In the genomic region with DNA sequence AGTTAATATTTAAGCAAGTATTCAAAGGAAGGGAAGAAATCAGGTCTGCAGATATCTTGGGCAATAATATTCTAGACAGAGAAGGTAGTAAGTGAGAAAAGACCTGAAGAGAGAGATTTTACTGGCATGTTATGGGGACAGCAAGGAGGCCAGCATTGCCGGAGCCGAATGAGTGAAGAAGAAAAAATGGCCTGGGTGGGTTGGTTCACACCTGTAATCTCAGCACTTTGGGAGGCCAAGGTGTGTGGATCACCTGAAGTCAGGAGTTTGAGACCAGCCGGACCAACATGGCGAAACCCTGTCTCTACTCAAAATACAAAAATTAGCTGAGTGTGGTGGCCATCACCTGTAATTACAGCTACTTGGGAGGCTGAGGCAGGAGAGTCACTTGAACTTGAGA, we compare ENCODE assay signal across 27 cellular contexts.
"Had no signal": no experiment of that assay in that cellular context is flagged by ENCODE, and none has a peak within 500 bp of the region (broad histone marks: within the 10 kb centered on the region; RNA-seq: fewer than 3 reads in every experiment).

No MANE protein-coding gene starts in this region.

- ATAC-seq: esophagus mucosa, gastroesophageal sphincter, heart right ventricle, left cardiac atrium, left lung, left ventricle myocardium superior, lower lobe of right lung, mucosa of descending colon had no signal

- H3K4me3 Mint-ChIP-seq: immature natural killer cell, mesothelial cell of epicardium, naive B cell had no signal

- H3K27ac ChIP-seq: coronary artery, dorsolateral prefrontal cortex, epithelial cell of prostate, esophagus squamous epithelium, gastroesophageal sphincter, heart right ventricle, left lung, lower lobe of right lung had no signal

- H3K4me3 ChIP-seq: coronary artery, dorsolateral prefrontal cortex, esophagus squamous epithelium, gastroesophageal sphincter, heart right ventricle, left lung, lower lobe of right lung, mucosa of descending colon had no signal

- DNase-seq: dermis blood vessel endothelial cell; dorsolateral prefrontal cortex; effector CD4-positive, alpha-beta T cell; effector memory CD4-positive, alpha-beta T cell; erythroblast; esophagus squamous epithelium; foreskin fibroblast; head of caudate nucleus; heart right ventricle; hypothalamus; immature natural killer cell; islet precursor cell; left cardiac atrium; left lung; left ventricle myocardium superior; lower lobe of right lung; mesenchymal stem cell; mucosa of descending colon; naive B cell had no signal

- H3K27me3 ChIP-seq: esophagus squamous epithelium, gastroesophageal sphincter, heart right ventricle, left lung had no signal

- H3K36me3 ChIP-seq: esophagus squamous epithelium, gastroesophageal sphincter, heart right ventricle, left lung, lower lobe of right lung had no signal

- H3K4me1 Mint-ChIP-seq: immature natural killer cell, naive B cell had no signal

- H3K27me3 Mint-ChIP-seq: naive B cell had no signal

- H3K27ac Mint-ChIP-seq: immature natural killer cell, mesothelial cell of epicardium had no signal

- H3K9me3 ChIP-seq: esophagus squamous epithelium, heart right ventricle, left lung, lower lobe of right lung, mucosa of descending colon had no signal

- H3K4me1 ChIP-seq: esophagus squamous epithelium, gastroesophageal sphincter, heart right ventricle, left lung, lower lobe of right lung had no signal

- H3K36me3 Mint-ChIP-seq: mesothelial cell of epicardium, naive B cell had no signal

- FAIRE-seq: colon, endometrium, frontal cortex had no signal
